In the genomic region with DNA sequence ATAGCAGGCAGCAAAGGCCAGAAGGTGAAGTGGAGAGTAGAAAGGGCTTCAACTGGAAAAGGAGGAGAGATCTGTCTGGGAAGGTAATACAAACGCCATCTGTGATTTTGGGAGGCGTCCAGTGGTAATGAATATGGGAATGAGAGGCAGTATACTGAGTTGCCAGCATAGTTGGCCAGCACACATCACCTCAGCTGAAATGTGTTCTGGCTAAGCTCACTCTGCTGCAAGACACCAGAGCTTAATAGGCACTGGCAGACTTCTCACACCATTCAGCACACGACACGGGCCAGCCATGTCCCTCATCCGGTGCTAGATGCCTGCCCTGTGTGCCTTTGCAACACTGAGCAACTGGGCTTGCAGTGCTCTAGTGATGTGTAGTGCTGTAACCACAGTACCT, we compare ENCODE assay signal across 30 cellular contexts.
DNase-seq lines count a peak whose midpoint lies in the region; ATAC-seq, FAIRE-seq and TF ChIP-seq lines count a peak whose summit lies in the region.
"Had no signal": no experiment of that assay in that cellular context is flagged by ENCODE, and none has a peak within 500 bp of the region (broad histone marks: within the 10 kb centered on the region; RNA-seq: fewer than 3 reads in every experiment).

No MANE protein-coding gene starts in this region.

- no peak for TF ChIP-seq POLR2A in GM12878 (IDR thresholded peaks at IDR 0.05; ENCODE audit: low read depth, low read length)

- H3K79me2 ChIP-seq in GM12878 (ENCODE audit: control insufficient read depth, insufficient read depth, low read length) = peaks cover 8% of the 10 kb centered on the region

- peak; percentile 95 for ATAC-seq in Right ventricle myocardium superior (ENCODE audit: poor library complexity)
- ATAC-seq in GM12878 = no peak; the same call in 2 of the 3 replicates
- peak; percentile 38 to 50 for ATAC-seq in left cardiac atrium
- no peak for ATAC-seq in HG03159 (IDR thresholded peaks at IDR 0.05; ENCODE audit: unreplicated experiment)
- ATAC-seq: activated CD8-positive, alpha-beta memory T cell treated with anti-CD3 and anti-CD28 coated beads, Interleukin-2, amount 10 ng/mL, durations not matched to agents 7 days and 5 days; activated T-cell treated with anti-CD3 and anti-CD28 coated beads, Interleukin-2, amount 50 U/mL, for 4 hours; natural killer cell treated with Interleukin-12 subunit alpha and Interleukin-12 subunit beta and Interleukin-15 and Interleukin-18, amount 100 ng/mL, for 72 hours had no signal

- no peak overlapping the region for H3K4me3 Mint-ChIP-seq in Calu3 (ENCODE audit: low read depth, unreplicated experiment)
- H3K4me3 Mint-ChIP-seq: activated B cell treated with CpG ODN at 0.5 μM for 24 hours; activated CD8-positive, alpha-beta memory T cell treated with anti-CD3 and anti-CD28 coated beads, Interleukin-2, amount 10 ng/mL, durations not matched to agents 7 days and 5 days; activated T-cell treated with anti-CD3 and anti-CD28 coated beads, Interleukin-2, amount 50 U/mL, for 4 hours; CD4-positive, alpha-beta memory T cell; natural killer cell treated with Interleukin-12 subunit alpha and Interleukin-12 subunit beta and Interleukin-15 and Interleukin-18, amount 100 ng/mL, for 72 hours had no signal

- SMC1A ChIA-PET in GM12878 (lab: Charles Lee; ENCODE audit: uncharacterized antibody, unreplicated experiment) = interaction anchor here (1.2 to 8.5 kb wide), 9 partner anchors 16 to 212 kb away, joined by 3 to 96 read pairs (median 6); no protein-coding TSS in a partner anchor

- H3K9me3 ChIP-seq in right atrium auricular region (no peaks in the 10 kb centered on the region), GM12878 (replicated peaks; ENCODE audit: control insufficient read depth, insufficient read depth, low read length) (no peaks in the 10 kb centered on the region; the same call in 2 of the 3 replicates)
- H3K9me3 ChIP-seq: ascending aorta, suprapubic skin had no signal

- H2AFZ ChIP-seq in GM12878 (ENCODE audit: control insufficient read depth, low read depth, low read length) = no peak overlapping the region
- H2AFZ ChIP-seq: GM23248 had no signal

- TF ChIP-seq EP300 in GM12878 (IDR thresholded peaks at IDR 0.05; ENCODE audit: borderline replicate concordance in 1 of 2, control insufficient read depth in 1 of 2, low read depth in 2 of 2, low read length in 2 of 2) = no peak

- H3K27ac ChIP-seq in right atrium auricular region = no peak overlapping the region
- H3K27ac ChIP-seq in GM12878 (ENCODE audit: control insufficient read depth, insufficient read depth) = peak overlapping the region; percentile 28; the same call in 1 of the 2 replicates
- H3K27ac ChIP-seq: ascending aorta, GM23248, SK-N-MC, suprapubic skin had no signal

- RAD21 ChIA-PET in GM12878 (lab: Charles Lee; ENCODE audit: unreplicated experiment) = interaction anchor here (1.0 to 7.9 kb wide), 2 partner anchors 20 to 21 kb away, joined by 5 to 53 read pairs; no protein-coding TSS in a partner anchor

- WGBS in GM12878 (ENCODE audit: insufficient coverage, insufficient replicate concordance, low lambda C conversion rate, missing lambda C conversion rate) = 85% methylated on average over 5 of the region's 5 CpGs

- H3K36me3 Mint-ChIP-seq in Calu3 (ENCODE audit: insufficient read depth, unreplicated experiment) = no peaks in the 10 kb centered on the region
- H3K36me3 Mint-ChIP-seq: activated CD8-positive, alpha-beta memory T cell treated with anti-CD3 and anti-CD28 coated beads, Interleukin-2, amount 10 ng/mL, durations not matched to agents 7 days and 5 days; CD4-positive, alpha-beta memory T cell; natural killer cell treated with Interleukin-12 subunit alpha and Interleukin-12 subunit beta and Interleukin-15 and Interleukin-18, amount 100 ng/mL, for 72 hours had no signal

- DNase-seq in Right ventricle myocardium superior = peak; percentile 41
- no peak for DNase-seq in right atrium auricular region (ENCODE audit: low spot score)
- no peak for DNase-seq in GM12878 (ENCODE audit: low read depth, low spot score)
- DNase-seq in left cardiac atrium = no peak
- no peak for DNase-seq in DMS114 treated with DMSO at 0.1 percent for 48 hours (lab: John Stamatoyannopoulos, UW; ENCODE audit: unreplicated experiment)
- DNase-seq in Calu3 = no peak
- DNase-seq in inferior parietal cortex (ENCODE audit: extremely low spot score) = no peak
- DNase-seq: activated B cell treated with CpG ODN at 0.5 μM for 24 hours; activated CD4-positive, alpha-beta T cell treated with anti-CD3 and anti-CD28 coated beads, Interleukin-2, amount 50 U/mL, for 1 hour; activated CD8-positive, alpha-beta memory T cell treated with anti-CD3 and anti-CD28 coated beads, Interleukin-2, amount 10 ng/mL, durations not matched to agents 7 days and 5 days; activated T-cell treated with anti-CD3 and anti-CD28 coated beads, Interleukin-2, amount 50 U/mL, for 4 hours; caudate nucleus; CD4-positive, alpha-beta memory T cell; erythroblast; foreskin fibroblast; GM23248; MV-4-11; NCI-H1436; NCI-H2081; NCI-H226; NCI-H82; OCI-M1; stimulated activated naive CD4-positive, alpha-beta T cell; T-helper 1 cell had no signal

- no peak overlapping the region for H3K4me2 ChIP-seq in GM12878 (ENCODE audit: control insufficient read depth, insufficient read depth)
- H3K4me2 ChIP-seq: smooth muscle cell had no signal

- no peak for TF ChIP-seq CTCF in right atrium auricular region (IDR thresholded peaks at IDR 0.05)
- no peak for TF ChIP-seq CTCF in GM12878 (IDR thresholded peaks at IDR 0.05 in 2 of 3, conservative IDR thresholded peaks at IDR 0.05 in 1 of 3; ENCODE audit: control insufficient read depth in 2 of 3, extremely low read depth in 1 of 3, insufficient read depth in 1 of 3, low read depth in 3 of 3, low read length in 3 of 3)
- TF ChIP-seq CTCF in Calu3 (IDR thresholded peaks at IDR 0.05; ENCODE audit: unreplicated experiment) = no peak

- POLR2A ChIA-PET in GM12878 (lab: Charles Lee) = interaction anchor here (1.2 kb wide), 1 partner anchor 16 kb away, joined by 3 read pairs; no protein-coding TSS in a partner anchor

- peaks cover 3% of the 10 kb centered on the region for H3K9me3 Mint-ChIP-seq in Calu3 (ENCODE audit: low read depth, unreplicated experiment)

- intact Hi-C loops in Right ventricle myocardium superior (cut with DNase I) (no loop called here), GM12878 (cut with micrococcal nuclease; ENCODE audit: unreplicated experiment) (no loop called here), left cardiac atrium (cut with DNase I) (no loop called here), Calu3 (cut with micrococcal nuclease; ENCODE audit: unreplicated experiment) (no loop called here)

- H3K4me1 ChIP-seq in right atrium auricular region (no peaks in the 10 kb centered on the region), GM12878 (ENCODE audit: control insufficient read depth, insufficient read depth, low read length) (peaks cover 25% of the 10 kb centered on the region)
- H3K4me1 ChIP-seq: ascending aorta, suprapubic skin had no signal

- in situ Hi-C loops in GM12878 (cut with MboI) = no loop called here

- H3K27ac Mint-ChIP-seq in Calu3 (ENCODE audit: unreplicated experiment) = no peak overlapping the region
- H3K27ac Mint-ChIP-seq: activated B cell treated with CpG ODN at 0.5 μM for 24 hours; activated CD8-positive, alpha-beta memory T cell treated with anti-CD3 and anti-CD28 coated beads, Interleukin-2, amount 10 ng/mL, durations not matched to agents 7 days and 5 days; CD4-positive, alpha-beta memory T cell; natural killer cell treated with Interleukin-12 subunit alpha and Interleukin-12 subunit beta and Interleukin-15 and Interleukin-18, amount 100 ng/mL, for 72 hours had no signal

- no peaks in the 10 kb centered on the region for H3K27me3 Mint-ChIP-seq in Calu3 (ENCODE audit: unreplicated experiment)
- H3K27me3 Mint-ChIP-seq: activated CD8-positive, alpha-beta memory T cell treated with anti-CD3 and anti-CD28 coated beads, Interleukin-2, amount 10 ng/mL, durations not matched to agents 7 days and 5 days; CD4-positive, alpha-beta memory T cell had no signal

- H3K4me3 ChIP-seq in right atrium auricular region (no peak overlapping the region), GM12878 (no peak overlapping the region)
- H3K4me3 ChIP-seq: ascending aorta, GM23248, SK-N-MC, smooth muscle cell, suprapubic skin had no signal

- no peak for FAIRE-seq in GM12878 (lab: Jason Lieb, UNC)

- H3K9ac ChIP-seq in GM12878 (ENCODE audit: control insufficient read depth, insufficient read depth, low read length) = no peak overlapping the region
- H3K9ac ChIP-seq: GM23248 had no signal

- H3K36me3 ChIP-seq in right atrium auricular region (no peaks in the 10 kb centered on the region), GM12878 (ENCODE audit: control insufficient read depth in 2 of 2, insufficient read depth in 2 of 2, low read length in 1 of 2) (no peaks in the 10 kb centered on the region; a peak in 1 of 4 replicates)
- H3K36me3 ChIP-seq: ascending aorta, suprapubic skin had no signal

- no peak for TF ChIP-seq RAD21 in GM12878 (IDR thresholded peaks at IDR 0.05; ENCODE audit: insufficient read depth, low read depth, low read length)

- no peaks in the 10 kb centered on the region for H4K20me1 ChIP-seq in GM12878 (ENCODE audit: control insufficient read depth, insufficient read depth)

- CTCF ChIA-PET in GM12878 (lab: Yijun Ruan, JAX) (interaction anchor here (1.0 to 8.3 kb wide), 4 partner anchors 17 to 282 kb away, joined by 3 to 70 read pairs (median 10); no protein-coding TSS in a partner anchor), Calu3 (lab: Charles Lee) (no interaction called here)

- BruUV-seq in GM12878 (replicated peaks; lab: Mats Ljungman, UMichigan) (no TSS peak), Calu3 (replicated peaks; lab: Mats Ljungman, UMichigan) (no TSS peak)

- H3K27me3 ChIP-seq in right atrium auricular region = no peaks in the 10 kb centered on the region
- no peaks in the 10 kb centered on the region for H3K27me3 ChIP-seq in GM12878 (replicated peaks in 1 of 2; ENCODE audit: control insufficient read depth in 2 of 2, insufficient read depth in 2 of 2, low read length in 1 of 2)
- H3K27me3 ChIP-seq: ascending aorta, suprapubic skin had no signal

- H3K4me1 Mint-ChIP-seq in Calu3 (ENCODE audit: low read depth, unreplicated experiment) = no peaks in the 10 kb centered on the region
- H3K4me1 Mint-ChIP-seq: activated B cell treated with CpG ODN at 0.5 μM for 24 hours; activated CD8-positive, alpha-beta memory T cell treated with anti-CD3 and anti-CD28 coated beads, Interleukin-2, amount 10 ng/mL, durations not matched to agents 7 days and 5 days; CD4-positive, alpha-beta memory T cell had no signal

TF ChIP-seq in GM12878, 131 proteins besides CTCF, POLR2A, EP300 and RAD21 (continues in another document):
- no peak for TF ChIP-seq RFX5 (IDR thresholded peaks at IDR 0.05; ENCODE audit: low read depth, low read length)

Comparison
In these comparisons a context has a peak if more than half of its experiments do, and no peak if none do; other contexts are left out.
1. ATAC-seq: peak in Right ventricle myocardium superior (single experiment) and left cardiac atrium (2 of 2); none in GM12878 (single experiment) and HG03159 (single experiment).